Comparison of ENCODE assay signal across 1 cellular context in genomic region chr3:59935025-59935424, GRCh38.
TF ChIP-seq lines count a peak whose summit lies in the region.

No MANE protein-coding gene starts in this region.

TF ChIP-seq in GM23338, 12 proteins besides CTCF, POLR2A, EP300 and RAD21 (continued from another document):
- no peak for TF ChIP-seq ZNF114 (CRISPR knock-in tag; IDR thresholded peaks at IDR 0.05)
TF ChIP-seq in GM23338: peak in this region for 0.
